28 cellular contexts compared by ENCODE assay signal in the genomic region with DNA sequence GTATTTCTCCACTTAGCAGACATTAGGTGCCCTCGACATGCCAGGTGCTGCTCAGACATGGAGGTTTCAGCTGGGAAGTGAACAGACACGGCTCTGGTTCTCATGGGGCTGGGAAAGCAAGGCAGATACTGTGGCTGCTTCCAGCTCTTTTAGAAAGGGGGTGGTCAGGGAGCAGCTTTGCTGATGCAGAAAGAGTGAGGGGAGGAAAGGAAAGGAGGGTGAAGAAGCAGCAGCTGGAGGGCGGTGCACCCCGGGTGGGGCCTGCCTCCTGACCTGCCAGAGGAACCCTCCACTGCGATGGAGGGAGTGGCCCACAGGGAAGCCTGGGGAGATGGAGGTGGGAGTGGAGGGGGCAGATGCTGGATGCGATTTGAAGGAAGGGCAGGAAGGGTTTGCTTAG.
DNase-seq lines count a peak whose midpoint lies in the region; ATAC-seq and TF ChIP-seq lines count a peak whose summit lies in the region.
"Had no signal": no experiment of that assay in that cellular context is flagged by ENCODE, and none has a peak within 500 bp of the region (broad histone marks: within the 10 kb centered on the region; RNA-seq: fewer than 3 reads in every experiment).

No MANE protein-coding gene starts in this region.

- TF ChIP-seq CTCF in SK-N-SH (IDR thresholded peaks at IDR 0.05) (no peak), right atrium auricular region (IDR thresholded peaks at IDR 0.05) (no peak), mucosa of descending colon (IDR thresholded peaks at IDR 0.05) (no peak), type B pancreatic cell (conservative IDR thresholded peaks at IDR 0.05) (no peak)

- no peaks in the 10 kb centered on the region for H3K9me3 Mint-ChIP-seq in type B pancreatic cell
- H3K9me3 Mint-ChIP-seq: activated T-helper 2 cell treated with anti-CD3 and anti-CD28 coated beads, Interferon-gamma antibody, Interleukin-2, Interleukin-4, amounts not matched to agents 10 μg/mL and 5 μg/mL and 100 μg/mL, durations not matched to agents 14 hours and 24 hours and 36 hours; CD14-positive monocyte; dendritic cell treated with granulocyte-macrophage colony-stimulating factor and Interleukin-4, amounts not matched to agents 40 ng/mL and 50 ng/mL, for 4 days; IgD-negative memory B cell; mesothelial cell of epicardium; naive B cell; stimulated activated memory B cell treated with anti-CD40 and anti-IgM and Interleukin-4, amounts not matched to agents 10 μg/mL and 1 μg/mL and 100 μg/mL, for 72 hours had no signal

- intact Hi-C loops in cardiac septum (cut with DNase I) (no loop called here), mucosa of descending colon (cut with DNase I, micrococcal nuclease) (no loop called here)

- H3K36me3 ChIP-seq in SK-N-SH (replicated peaks in 1 of 2; ENCODE audit: control insufficient read depth in 1 of 2, insufficient read depth in 2 of 2, low read length in 1 of 2) (no peaks in the 10 kb centered on the region), right atrium auricular region (peaks cover 8% of the 10 kb centered on the region), mucosa of descending colon (ENCODE audit: low read depth) (no peaks in the 10 kb centered on the region), Karpas-422 (ENCODE audit: insufficient read depth, low read length) (no peaks in the 10 kb centered on the region)
- H3K36me3 ChIP-seq: Peyer's patch had no signal

- H4K20me1 ChIP-seq in SK-N-SH (ENCODE audit: insufficient read depth) (no peaks in the 10 kb centered on the region), Karpas-422 (ENCODE audit: insufficient read depth, low read depth, low read length) (no peaks in the 10 kb centered on the region)

- H3K27ac ChIP-seq in SK-N-SH (ENCODE audit: low read depth in 2 of 2, low read length in 1 of 2) (no peak overlapping the region), right atrium auricular region (no peak overlapping the region), Karpas-422 (ENCODE audit: low read length) (no peak overlapping the region)
- H3K27ac ChIP-seq: 22Rv1, heart left ventricle, Peyer's patch, suprapubic skin, WERI-Rb-1 had no signal

- WGBS in SK-N-SH (ENCODE audit: low lambda C conversion rate): 95% methylated on average over 4 of the region's 6 CpGs

- H3F3A ChIP-seq in SK-N-SH (replicated peaks; ENCODE audit: insufficient read depth): no peaks in the 10 kb centered on the region

- TF ChIP-seq EP300 in SK-N-SH (IDR thresholded peaks at IDR 0.05; ENCODE audit: borderline replicate concordance in 1 of 2, low read depth in 1 of 2, low read length in 1 of 2): no peak

- peaks cover 13% of the 10 kb centered on the region for H3K4me1 Mint-ChIP-seq in type B pancreatic cell (ENCODE audit: unreplicated experiment)
- H3K4me1 Mint-ChIP-seq: CD14-positive monocyte; IgD-negative memory B cell; mesothelial cell of epicardium; stimulated activated memory B cell treated with anti-CD40 and anti-IgM and Interleukin-4, amounts not matched to agents 10 μg/mL and 1 μg/mL and 100 μg/mL, for 72 hours had no signal

- no peak overlapping the region for H3K27ac Mint-ChIP-seq in type B pancreatic cell
- H3K27ac Mint-ChIP-seq: activated T-helper 2 cell treated with anti-CD3 and anti-CD28 coated beads, Interferon-gamma antibody, Interleukin-2, Interleukin-4, amounts not matched to agents 10 μg/mL and 5 μg/mL and 100 μg/mL, durations not matched to agents 14 hours and 24 hours and 36 hours; dendritic cell treated with granulocyte-macrophage colony-stimulating factor and Interleukin-4, amounts not matched to agents 40 ng/mL and 50 ng/mL, for 4 days; mesothelial cell of epicardium; stimulated activated memory B cell treated with anti-CD40 and anti-IgM and Interleukin-4, amounts not matched to agents 10 μg/mL and 1 μg/mL and 100 μg/mL, for 72 hours had no signal

- H3K9ac ChIP-seq in SK-N-SH (no peak overlapping the region), Karpas-422 (ENCODE audit: low read length) (no peak overlapping the region)

- H3K4me3 ChIP-seq in SK-N-SH (ENCODE audit: low read depth in 2 of 2, low read length in 1 of 2) (no peak overlapping the region), right atrium auricular region (no peak overlapping the region), mucosa of descending colon (no peak overlapping the region), Karpas-422 (ENCODE audit: low read length) (no peak overlapping the region)
- H3K4me3 ChIP-seq: heart left ventricle, Peyer's patch, suprapubic skin had no signal

- H3K27me3 ChIP-seq in SK-N-SH (ENCODE audit: insufficient read depth): no peaks in the 10 kb centered on the region
- no peaks in the 10 kb centered on the region for H3K27me3 ChIP-seq in right atrium auricular region
- no peaks in the 10 kb centered on the region for H3K27me3 ChIP-seq in Karpas-422 (ENCODE audit: low read length)
- H3K27me3 ChIP-seq: heart left ventricle, Peyer's patch, suprapubic skin had no signal

- POLR2A ChIA-PET in SK-N-SH (lab: Yijun Ruan, JAX): no interaction called here

- H3K36me3 Mint-ChIP-seq in type B pancreatic cell: no peaks in the 10 kb centered on the region
- H3K36me3 Mint-ChIP-seq: CD14-positive monocyte had no signal

- H3K79me2 ChIP-seq in SK-N-SH (ENCODE audit: insufficient read depth) (no peaks in the 10 kb centered on the region), Karpas-422 (ENCODE audit: low read length) (no peaks in the 10 kb centered on the region)

- TF ChIP-seq RAD21 in SK-N-SH (IDR thresholded peaks at IDR 0.05; ENCODE audit: low read length): no peak

- H3K9me2 ChIP-seq in SK-N-SH (no peaks in the 10 kb centered on the region), Karpas-422 (replicated peaks; ENCODE audit: insufficient read depth, low read length) (no peaks in the 10 kb centered on the region)

- no peaks in the 10 kb centered on the region for H3K27me3 Mint-ChIP-seq in type B pancreatic cell
- H3K27me3 Mint-ChIP-seq: dendritic cell treated with granulocyte-macrophage colony-stimulating factor and Interleukin-4, amounts not matched to agents 40 ng/mL and 50 ng/mL, for 4 days; IgD-negative memory B cell; naive B cell; stimulated activated memory B cell treated with anti-CD40 and anti-IgM and Interleukin-4, amounts not matched to agents 10 μg/mL and 1 μg/mL and 100 μg/mL, for 72 hours had no signal

- CTCF ChIA-PET in SK-N-SH (lab: Yijun Ruan, JAX): interaction anchor here (1.0 to 5.3 kb wide), 9 partner anchors 12 to 254 kb away, joined by 3 to 33 read pairs (median 8); no protein-coding TSS in a partner anchor

- H3K4me1 ChIP-seq in SK-N-SH (ENCODE audit: control insufficient read depth in 1 of 2, insufficient read depth in 2 of 2, low read depth in 1 of 2, low read length in 1 of 2) (no peaks in the 10 kb centered on the region), right atrium auricular region (no peaks in the 10 kb centered on the region), mucosa of descending colon (ENCODE audit: low read depth) (no peaks in the 10 kb centered on the region), Karpas-422 (ENCODE audit: low read length) (no peaks in the 10 kb centered on the region)
- H3K4me1 ChIP-seq: Peyer's patch, suprapubic skin had no signal

- no peaks in the 10 kb centered on the region for H3K9me3 ChIP-seq in SK-N-SH
- H3K9me3 ChIP-seq in right atrium auricular region: no peaks in the 10 kb centered on the region
- no peaks in the 10 kb centered on the region for H3K9me3 ChIP-seq in mucosa of descending colon
- no peaks in the 10 kb centered on the region for H3K9me3 ChIP-seq in Karpas-422 (ENCODE audit: low read length)
- H3K9me3 ChIP-seq: heart left ventricle, Peyer's patch, suprapubic skin had no signal

- H3K4me2 ChIP-seq in SK-N-SH (no peak overlapping the region), Karpas-422 (ENCODE audit: low read depth, low read length, poor library complexity, severe bottlenecking) (no peak overlapping the region)

- H2AFZ ChIP-seq in SK-N-SH (ENCODE audit: low read depth): no peak overlapping the region
- no peak overlapping the region for H2AFZ ChIP-seq in Karpas-422 (ENCODE audit: low read length)

- ATAC-seq in SK-N-SH treated with all-trans-retinoic acid at 6 μM for 48 hours: no peak
- no peak for ATAC-seq in mucosa of descending colon
- no peak for ATAC-seq in GM19452 (IDR thresholded peaks at IDR 0.05; ENCODE audit: unreplicated experiment)
- ATAC-seq: left ventricle myocardium superior; stimulated activated memory B cell treated with anti-CD40 and anti-IgM and Interleukin-4, amounts not matched to agents 10 μg/mL and 1 μg/mL and 100 μg/mL, for 72 hours had no signal

- DNase-seq in SK-N-SH (peak; percentile 17), cardiac septum (ENCODE audit: low spot score) (peak; percentile 22), right atrium auricular region (ENCODE audit: low spot score) (no peak), mucosa of descending colon (peak in 2 of 3 donors; percentile 13 to 14), type B pancreatic cell (ENCODE audit: extremely low spot score, unreplicated experiment) (peak; percentile 60), Karpas-422 (no peak)
- DNase-seq: central memory CD4-positive, alpha-beta T cell; foreskin melanocyte; naive B cell; NCI-H2107; NCI-H748 treated with DMSO at 0.1 percent for 48 hours; occipital lobe; stimulated activated CD4-positive, alpha-beta T cell treated with anti-CD3 and anti-CD28 coated beads, Interleukin-15, amount 100 ng/mL, for 24 hours; stimulated activated CD4-positive, alpha-beta T cell treated with anti-CD3 and anti-CD28 coated beads, Interleukin-4, amount 100 ng/mL, for 4 hours; WERI-Rb-1 had no signal

- H3K4me3 Mint-ChIP-seq in type B pancreatic cell: no peak overlapping the region
- H3K4me3 Mint-ChIP-seq: CD14-positive monocyte; dendritic cell treated with granulocyte-macrophage colony-stimulating factor and Interleukin-4, amounts not matched to agents 40 ng/mL and 50 ng/mL, for 4 days; IgD-negative memory B cell; mesothelial cell of epicardium; naive B cell; stimulated activated memory B cell treated with anti-CD40 and anti-IgM and Interleukin-4, amounts not matched to agents 10 μg/mL and 1 μg/mL and 100 μg/mL, for 72 hours had no signal

TF ChIP-seq in SK-N-SH, 30 proteins besides CTCF, POLR2A, EP300 and RAD21 (continues in another document):
- TF ChIP-seq JUND (IDR thresholded peaks at IDR 0.05) (no peak), POLR2AphosphoS5 (IDR thresholded peaks at IDR 0.05; ENCODE audit: low read depth, low read length) (no peak), SIN3A (IDR thresholded peaks at IDR 0.05; ENCODE audit: borderline replicate concordance, low read depth, low read length) (no peak)

TF ChIP-seq in SK-N-SH treated with all-trans-retinoic acid at 6 μM for 48 hours, 23 proteins besides CTCF, POLR2A, EP300 and RAD21:
- TF ChIP-seq RARB (CRISPR knock-in tag; IDR thresholded peaks at IDR 0.05): no peak
- no peak for TF ChIP-seq ZNF70 (CRISPR knock-in tag; IDR thresholded peaks at IDR 0.05)
- TF ChIP-seq SNAI2 (CRISPR knock-in tag; IDR thresholded peaks at IDR 0.05): no peak
- TF ChIP-seq TCF4 (CRISPR knock-in tag; IDR thresholded peaks at IDR 0.05; ENCODE audit: borderline replicate concordance): no peak

Comparison
In these comparisons a context has a peak if more than half of its experiments do, and no peak if none do; other contexts are left out.
1. DNase-seq: peak in SK-N-SH (single experiment), cardiac septum (single experiment), mucosa of descending colon (2 of 3) and type B pancreatic cell (single experiment); none in right atrium auricular region (single experiment) and Karpas-422 (single experiment).